ENCODE assay signal across 22 cellular contexts in genomic region chr19:4198467-4199126, GRCh38. TPM values are rescaled to one million over a fixed set of nuclear protein-coding genes. Genes with fewer than 3 reads are reported as not detected.
DNase-seq lines count a peak whose midpoint lies in the region; TF ChIP-seq lines count a peak whose summit lies in the region.
"Had no signal": no experiment of that assay in that cellular context is flagged by ENCODE, and none has a peak within 500 bp of the region (broad histone marks: within the 10 kb centered on the region; RNA-seq: fewer than 3 reads in every experiment).

No MANE protein-coding gene starts in this region.

- intact Hi-C loops in thyroid gland (cut with DNase I): no loop called here

- H3K27me3 ChIP-seq in H7 (ENCODE audit: control insufficient read depth, insufficient read depth, low read length) (peaks cover 38% of the 10 kb centered on the region), WERI-Rb-1 (ENCODE audit: insufficient read depth, low read depth, severe bottlenecking) (peaks cover 5% of the 10 kb centered on the region), iPS DF 6.9 (ENCODE audit: control insufficient read depth, insufficient read depth, low read length) (0 out of 2 replicates have a peak, but pooled peaks cover 1% of the 10 kb centered on the region), thyroid gland (peaks cover 16% of the 10 kb centered on the region)

- H3K9me3 ChIP-seq in WERI-Rb-1 (ENCODE audit: severe bottlenecking): no peaks in the 10 kb centered on the region
- H3K9me3 ChIP-seq in iPS DF 6.9 (ENCODE audit: control insufficient read depth, insufficient read depth, low read length): no peaks in the 10 kb centered on the region
- H3K9me3 ChIP-seq in thyroid gland: no peaks in the 10 kb centered on the region
- H3K9me3 ChIP-seq: heart right ventricle, psoas muscle had no signal

- H3K27ac ChIP-seq in WERI-Rb-1 (no peak overlapping the region), iPS DF 6.9 (ENCODE audit: low read length) (no peak overlapping the region), thyroid gland (no peak overlapping the region)
- H3K27ac ChIP-seq: heart right ventricle, psoas muscle, RWPE1 had no signal

- WGBS in iPS DF 6.9 (ENCODE audit: insufficient coverage, insufficient read length): 100% methylated on average over 1 of the region's 28 CpGs
- WGBS in thyroid gland, 2 donors: 14 to 15% methylated on average over 12 to 15 of the region's 28 CpGs

- no peak for TF ChIP-seq POLR2A in thyroid gland (IDR thresholded peaks at IDR 0.05)

- DNase-seq in H7 (peak; percentile 44), WERI-Rb-1 (no peak), iPS DF 6.9 (ENCODE audit: low read depth, low spot score) (no peak), putamen (ENCODE audit: low spot score) (peak; percentile 46), thyroid gland (no peak), NCI-H1417 (lab: John Stamatoyannopoulos, UW) (no peak)
- DNase-seq in activated CD8-positive, alpha-beta memory T cell treated with anti-CD3 and anti-CD28 coated beads, Interleukin-2, amount 50 U/mL, for 48 hours: no peak
- DNase-seq: activated CD4-positive, alpha-beta T cell treated with anti-CD3 and anti-CD28 coated beads, Interleukin-2, amount 50 U/mL, for 4 hours; activated naive CD4-positive, alpha-beta T cell treated with Interleukin-2 at 50 U/mL for 16 hours; activated T-cell treated with anti-CD3 and anti-CD28 coated beads for 4 hours; CD4-positive, alpha-beta T cell; DMS79; heart right ventricle; KG1; kidney glomerular epithelial cell; naive thymus-derived CD8-positive, alpha-beta T cell; NCI-H2081; psoas muscle; stimulated activated CD4-positive, alpha-beta T cell treated with anti-CD3 and anti-CD28 coated beads, Interleukin-4, amount 100 ng/mL, for 4 hours had no signal

- H3K4me3 ChIP-seq in H7 (ENCODE audit: insufficient read depth, low read depth, low read length) (peak overlapping the region; percentile 32), WERI-Rb-1 (ENCODE audit: low read depth, low read length) (peak overlapping the region; percentile 39), iPS DF 6.9 (ENCODE audit: low read length) (peak overlapping the region; percentile 55; the same call in 1 of the 2 replicates), thyroid gland (replicated peaks in 1 of 3) (no peak overlapping the region)
- H3K4me3 ChIP-seq: psoas muscle, smooth muscle cell had no signal

- H3K36me3 ChIP-seq in H7 (replicated peaks; ENCODE audit: control insufficient read depth, insufficient read depth, low read length) (no peaks in the 10 kb centered on the region), WERI-Rb-1 (no peaks in the 10 kb centered on the region), iPS DF 6.9 (ENCODE audit: control insufficient read depth, insufficient read depth, low read length) (no peaks in the 10 kb centered on the region), thyroid gland (no peaks in the 10 kb centered on the region)
- H3K36me3 ChIP-seq: heart right ventricle had no signal

- H3K4me1 ChIP-seq in iPS DF 6.9 (ENCODE audit: control insufficient read depth, insufficient read depth, low read length) (no peaks in the 10 kb centered on the region), thyroid gland (peaks cover 0 to 7% of the 10 kb centered on the region in 2 donors)
- H3K4me1 ChIP-seq: psoas muscle had no signal

- TF ChIP-seq CTCF in WERI-Rb-1 (IDR thresholded peaks at IDR 0.05; ENCODE audit: low read depth, low read length) (no peak), thyroid gland (IDR thresholded peaks at IDR 0.05) (no peak)

RNA-seq across cellular contexts. Expression of gene ANKRD24, which starts 16.1 kb away (rescaled TPM):
- total RNA-seq in H7 (2014; rRNA removed; shearing (Covaris generic)): 1.0 and 1.2 TPM in 2 replicates
- 1 to 10 TPM in 1 of 4 donors, under 1 TPM in 3; 0.54 to 1.2 (median 0.77) TPM for total RNA-seq in thyroid gland
- total RNA-seq: smooth muscle cell had no signal

RNA-seq across cellular contexts. Expression of gene SIRT6, which starts 16.2 kb away (rescaled TPM):
- 23.3 and 25.1 TPM in 2 replicates for total RNA-seq in H7 (2014; rRNA removed; shearing (Covaris generic))
- total RNA-seq in thyroid gland: 10 to 100 TPM; 11.9 to 39.3 (median 20.0) TPM

RNA-seq across cellular contexts. Expression of gene EBI3, which starts 30.7 kb away (rescaled TPM):
- 0.10 and 0.67 TPM in 2 replicates for total RNA-seq in H7 (2014; rRNA removed; shearing (Covaris generic))
- 1 to 10 TPM in 3 of 4 donors, under 1 TPM in 1; 0.49 to 4.5 (median 2.0) TPM for total RNA-seq in thyroid gland
- total RNA-seq: CD4-positive, alpha-beta T cell had no signal

RNA-seq across cellular contexts. Expression of gene CREB3L3, which starts 45.2 kb away (rescaled TPM):
- not detected in 2 replicates for total RNA-seq in H7 (2014; rRNA removed; shearing (Covaris generic))
- total RNA-seq in thyroid gland: not detected
- total RNA-seq: heart right ventricle; naive thymus-derived CD8-positive, alpha-beta T cell; psoas muscle; smooth muscle cell; subcutaneous adipose tissue had no signal

RNA-seq across cellular contexts. Expression of gene YJU2, which starts 48.3 kb away (rescaled TPM):
- 31.0 and 32.7 TPM in 2 replicates for total RNA-seq in H7 (2014; rRNA removed; shearing (Covaris generic))
- total RNA-seq in thyroid gland: 10 to 100 TPM; 25.9 to 34.1 (median 31.3) TPM

Comparison
In these comparisons a context has a peak if more than half of its experiments do, and no peak if none do; other contexts are left out.
1. DNase-seq: peak in H7 (single experiment) and putamen (single experiment); none in WERI-Rb-1 (single experiment), iPS DF 6.9 (single experiment), thyroid gland (0 of 2), NCI-H1417 (0 of 3) and activated CD8-positive, alpha-beta memory T cell treated with anti-CD3 and anti-CD28 coated beads, Interleukin-2, amount 50 U/mL, for 48 hours (single experiment).
2. H3K4me3 ChIP-seq: peak in H7 (single experiment), WERI-Rb-1 (single experiment) and iPS DF 6.9 (single experiment); none in thyroid gland (0 of 3).